Comparison of ENCODE assay signal across 1 cellular context in genomic region chrX:19888419-19888879, GRCh38.
TF ChIP-seq lines count a peak whose summit lies in the region.

No MANE protein-coding gene starts in this region.

TF ChIP-seq in WTC11, 78 proteins besides CTCF, POLR2A, EP300 and RAD21 (continued from another document):
- TF ChIP-seq AFF4 (CRISPR knock-in tag; IDR thresholded peaks at IDR 0.05; ENCODE audit: borderline replicate concordance) (no peak), PREB (CRISPR knock-in tag; IDR thresholded peaks at IDR 0.05; ENCODE audit: borderline replicate concordance) (no peak), ZNF423 (CRISPR knock-in tag; IDR thresholded peaks at IDR 0.05) (no peak), SP1 (CRISPR knock-in tag; conservative IDR thresholded peaks at IDR 0.05) (no peak), TP53 (CRISPR knock-in tag; IDR thresholded peaks at IDR 0.05) (no peak)
